15 cellular contexts compared by ENCODE assay signal in the genomic region with DNA sequence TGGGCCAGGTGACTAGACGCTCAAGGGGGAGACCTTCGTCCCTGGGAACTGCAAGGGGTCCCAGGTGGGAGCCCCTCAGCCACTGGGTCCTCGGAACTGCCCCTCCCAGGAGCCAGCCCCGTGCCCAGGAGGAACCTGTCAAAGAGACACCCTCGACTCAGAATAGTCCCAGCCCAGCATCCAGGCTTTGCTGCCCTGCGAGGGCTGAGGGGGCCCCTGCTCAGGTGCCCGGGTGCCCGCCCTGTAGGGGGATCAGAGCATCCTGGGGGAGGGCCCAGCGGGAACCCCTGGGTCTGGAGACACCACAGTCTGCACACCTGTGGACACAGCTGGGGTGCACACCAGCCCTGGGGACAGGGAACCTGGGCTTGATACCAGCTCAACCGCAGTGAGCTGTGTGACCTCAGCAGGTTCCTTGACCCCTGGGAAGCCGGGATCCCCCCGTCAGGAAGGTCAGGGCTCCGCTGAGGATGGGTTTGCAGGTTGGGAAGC. TPM values are rescaled to one million over a fixed set of nuclear protein-coding genes. Genes with fewer than 3 reads are reported as not detected.
A peak's percentile ranks its signal among the peaks of the same experiment; 100 is the strongest.
DNase-seq lines count a peak whose midpoint lies in the region; ATAC-seq and TF ChIP-seq lines count a peak whose summit lies in the region.
"Had no signal": no experiment of that assay in that cellular context is flagged by ENCODE, and none has a peak within 500 bp of the region (broad histone marks: within the 10 kb centered on the region; RNA-seq: fewer than 3 reads in every experiment).

No MANE protein-coding gene starts in this region.

- peak overlapping the region; percentile 21 for H2BK120ac ChIP-seq in neuronal stem cell (ENCODE audit: low read depth, low read length)

- peak overlapping the region; percentile 36 for H3K4me2 ChIP-seq in neuronal stem cell (ENCODE audit: insufficient read depth, low read length, poor library complexity, severe bottlenecking)

- no peaks in the 10 kb centered on the region for H3K36me3 ChIP-seq in SJCRH30
- no peaks in the 10 kb centered on the region for H3K36me3 ChIP-seq in neuronal stem cell (replicated peaks in 1 of 2; ENCODE audit: control insufficient read depth in 2 of 2, insufficient read depth in 2 of 2, low read length in 2 of 2)
- no peaks in the 10 kb centered on the region for H3K36me3 ChIP-seq in thyroid gland

- H3K27me3 ChIP-seq in SJCRH30: no peaks in the 10 kb centered on the region
- peaks cover 0 to 80% (median 6%) of the 10 kb centered on the region in 3 experiments for H3K27me3 ChIP-seq in neuronal stem cell (ENCODE audit: control insufficient read depth in 3 of 3, insufficient read depth in 3 of 3, low read depth in 1 of 3, low read length in 3 of 3)
- H3K27me3 ChIP-seq in thyroid gland: no peaks in the 10 kb centered on the region

- TF ChIP-seq POLR2A in thyroid gland (IDR thresholded peaks at IDR 0.05) (no peak), GM18505 (IDR thresholded peaks at IDR 0.05; ENCODE audit: borderline replicate concordance, extremely low read depth, insufficient read depth, insufficient read length) (no peak)

- intact Hi-C loops in thyroid gland (cut with DNase I): loop anchor here (5.0 kb wide), 1 partner anchor 161 kb away; no protein-coding TSS in a partner anchor

- no peak overlapping the region for H2BK5ac ChIP-seq in neuronal stem cell (ENCODE audit: low read length)

- H2BK15ac ChIP-seq in neuronal stem cell (ENCODE audit: low read length): peak overlapping the region; percentile 99

- H3K4me1 ChIP-seq in SJCRH30 (peaks cover 49% of the 10 kb centered on the region), neuronal stem cell (ENCODE audit: control insufficient read depth in 2 of 2, insufficient read depth in 1 of 2, low read depth in 1 of 2, low read length in 2 of 2) (peaks cover 17 to 18% of the 10 kb centered on the region in 2 donors), thyroid gland (peaks cover 16 to 38% of the 10 kb centered on the region in 2 donors)

- H3K4me3 ChIP-seq in SJCRH30 (peak overlapping the region; percentile 61), fibroblast of pulmonary artery (replicated peaks; ENCODE audit: low read depth, low read length) (peak overlapping the region; percentile 12), neuronal stem cell (ENCODE audit: low read length in 2 of 2) (no peak overlapping the region), thyroid gland (replicated peaks in 1 of 3) (peak overlapping the region in 2 of 3 donors; percentile 14 to 21)

- peak overlapping the region; percentile 93 for H3K18ac ChIP-seq in neuronal stem cell (ENCODE audit: low read length)

- no peak overlapping the region for H4K91ac ChIP-seq in neuronal stem cell (ENCODE audit: low read depth, low read length, poor library complexity)

- H3K4ac ChIP-seq in neuronal stem cell (ENCODE audit: low read length): no peak overlapping the region

- H3K27ac ChIP-seq in SJCRH30 (peak overlapping the region; percentile 8; the same call in 1 of the 2 replicates), neuronal stem cell (replicated peaks; ENCODE audit: low read length) (no peak overlapping the region), thyroid gland (peak overlapping the region; percentile 50 to 68 (median 53))

- H3K79me1 ChIP-seq in neuronal stem cell (ENCODE audit: low read depth, low read length): no peaks in the 10 kb centered on the region

- WGBS in neuronal stem cell (ENCODE audit: extremely low coverage in 2 of 2, insufficient read length in 2 of 2, insufficient replicate concordance in 1 of 2), 2 donors: no CpG with 5 or more reads among the region's 13 CpGs
- WGBS in thyroid gland, 2 donors: 22 to 46% methylated on average over 3 to 10 of the region's 13 CpGs

- peak overlapping the region; percentile 91 for H2AK5ac ChIP-seq in neuronal stem cell (ENCODE audit: low read depth, low read length)

- no peak overlapping the region for H3K14ac ChIP-seq in neuronal stem cell (ENCODE audit: low read length)

- no peaks in the 10 kb centered on the region for H3K9me3 ChIP-seq in SJCRH30 (replicated peaks)
- no peaks in the 10 kb centered on the region for H3K9me3 ChIP-seq in neuronal stem cell (replicated peaks in 1 of 2; ENCODE audit: control insufficient read depth in 2 of 2, insufficient read depth in 1 of 2, low read depth in 1 of 2, low read length in 2 of 2)
- no peaks in the 10 kb centered on the region for H3K9me3 ChIP-seq in thyroid gland

- H4K8ac ChIP-seq in neuronal stem cell (ENCODE audit: low read depth, low read length): no peak overlapping the region

- TF ChIP-seq CTCF in fibroblast of pulmonary artery (IDR thresholded peaks at IDR 0.05; ENCODE audit: low read length, missing control alignments) (no peak), thyroid gland (IDR thresholded peaks at IDR 0.05) (no peak)

- no peak for ATAC-seq in GM18505 (IDR thresholded peaks at IDR 0.05; ENCODE audit: unreplicated experiment)
- ATAC-seq in GM21825 (IDR thresholded peaks at IDR 0.05; ENCODE audit: unreplicated experiment): no peak
- ATAC-seq: activated CD8-positive, alpha-beta T cell treated with anti-CD3 and anti-CD28 coated beads for 36 hours; naive thymus-derived CD4-positive, alpha-beta T cell had no signal

- H3K9ac ChIP-seq in neuronal stem cell (ENCODE audit: low read depth, low read length, poor library complexity): no peak overlapping the region

- no peak for DNase-seq in SJCRH30
- no peak for DNase-seq in fibroblast of pulmonary artery (ENCODE audit: low read depth)
- no peak for DNase-seq in neuronal stem cell (ENCODE audit: low spot score)
- no peak for DNase-seq in thyroid gland
- no peak for DNase-seq in NCI-H510A (lab: John Stamatoyannopoulos, UW)
- DNase-seq in activated CD4-positive, CD25-positive, alpha-beta regulatory T cell (lab: John Stamatoyannopoulos, UW): no peak
- DNase-seq: activated CD8-positive, alpha-beta T cell treated with anti-CD3 and anti-CD28 coated beads for 36 hours; effector CD4-positive, alpha-beta T cell; MM.1S; naive thymus-derived CD4-positive, alpha-beta T cell; NCI-H748 treated with DMSO at 0.1 percent for 48 hours had no signal

- H2AFZ ChIP-seq in neuronal stem cell (ENCODE audit: low read length): peak overlapping the region; percentile 94

- H3K23ac ChIP-seq in neuronal stem cell (ENCODE audit: low read depth, low read length, poor library complexity): peak overlapping the region; percentile 34

- peak overlapping the region; percentile 65 for H2BK12ac ChIP-seq in neuronal stem cell (ENCODE audit: low read length)

RNA-seq across cellular contexts. Expression of a gene that starts 0.4 kb away (rescaled TPM):
- total RNA-seq in SJCRH30 (2014; rRNA removed; shearing (Covaris generic)): 100 and 110 TPM in 2 replicates
- polyA plus RNA-seq in neuronal stem cell (2013, experiment 1 of 2): 2.9 TPM
- polyA plus RNA-seq in neuronal stem cell (2013, experiment 2 of 2): 3.1 TPM
- 10 to 100 TPM; 29.0 to 65.7 (median 50.8) TPM for total RNA-seq in thyroid gland
- total RNA-seq: activated CD8-positive, alpha-beta T cell treated with anti-CD3 and anti-CD28 coated beads for 36 hours; activated naive CD4-positive, alpha-beta T cell treated with anti-CD3 and anti-CD28 coated beads, Interleukin-2, amount 50 U/mL, for 72 hours; T-helper 1 cell treated with Interleukin-12 subunit alpha and Interleukin-12 subunit beta and Interleukin-4 antibody, amounts not matched to agents 30 ng/mL and 1 ng/mL, for 36 hours had no signal
- polyA plus RNA-seq: naive thymus-derived CD4-positive, alpha-beta T cell had no signal

RNA-seq across cellular contexts. Expression of a gene that starts 55.2 kb away (rescaled TPM):
- 43.2 and 43.4 TPM in 2 replicates for total RNA-seq in SJCRH30 (2014; rRNA removed; shearing (Covaris generic))
- polyA plus RNA-seq in neuronal stem cell (2013, experiment 1 of 2): 62.3 TPM
- polyA plus RNA-seq in neuronal stem cell (2013, experiment 2 of 2): 60.7 TPM
- 10 to 100 TPM; 16.7 to 32.8 (median 21.5) TPM for total RNA-seq in thyroid gland

Comparison
In these comparisons a context has a peak if more than half of its experiments do, and no peak if none do; other contexts are left out.
1. H3K4me3 ChIP-seq: peak in SJCRH30 (single experiment), fibroblast of pulmonary artery (single experiment) and thyroid gland (2 of 3); none in neuronal stem cell (0 of 2).